22 cellular contexts compared by ENCODE assay signal in the genomic region with DNA sequence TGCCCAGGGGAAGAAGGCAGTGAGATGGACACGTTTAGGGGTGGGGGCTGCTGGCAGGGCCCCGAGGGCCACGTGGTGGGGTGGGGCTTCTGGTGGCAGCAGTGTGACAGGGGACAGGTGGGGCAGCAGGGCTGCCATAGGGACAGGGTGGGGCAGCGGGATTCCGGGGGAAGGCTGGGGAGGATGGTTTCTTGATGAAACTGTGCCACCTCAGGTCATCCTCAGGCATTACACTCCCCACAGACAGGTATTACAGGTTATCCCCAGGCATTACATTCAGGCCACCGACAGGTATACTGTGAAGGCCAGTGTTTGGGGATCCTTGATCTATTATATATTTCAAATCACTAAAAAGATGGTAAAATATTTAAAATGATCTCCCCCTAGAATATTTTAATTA.
"Had no signal": no experiment of that assay in that cellular context is flagged by ENCODE, and none has a peak within 500 bp of the region (broad histone marks: within the 10 kb centered on the region; RNA-seq: fewer than 3 reads in every experiment).

No MANE protein-coding gene starts in this region.

- ATAC-seq: activated T-cell treated with anti-CD3 and anti-CD28 coated beads, Interleukin-2, amount 50 U/mL, for 4 hours; Right ventricle myocardium inferior; T-cell had no signal

- H3K4me3 ChIP-seq: PC-9, SK-N-MC had no signal

- DNase-seq: activated CD4-positive, alpha-beta memory T cell treated with anti-CD3 and anti-CD28 coated beads for 36 hours; activated CD4-positive, alpha-beta T cell treated with anti-CD3 and anti-CD28 coated beads, Interleukin-2, amount 10 ng/mL, durations not matched to agents 7 days and 5 days; activated CD4-positive, CD25-positive, alpha-beta regulatory T cell; activated CD8-positive, alpha-beta memory T cell treated with anti-CD3 and anti-CD28 coated beads for 24 hours; activated effector memory CD4-positive, alpha-beta T cell treated with anti-CD3 and anti-CD28 coated beads, Interleukin-2, amount 50 U/mL, for 16 hours; activated naive CD4-positive, alpha-beta T cell treated with anti-CD3 and anti-CD28 coated beads for 36 hours; activated T-cell treated with anti-CD3 and anti-CD28 coated beads, Interleukin-2, amount 50 U/mL, for 4 hours; amygdala; NCI-H1048; NCI-H146; NCI-H187 treated with DMSO at 0.1 percent for 48 hours; NCI-H2081 treated with DMSO at 0.1 percent for 48 hours; NCI-H2171; NCI-H2227 treated with DMSO at 0.1 percent for 48 hours; NCI-H69; NK-92 treated with Interleukin-12 subunit alpha and Interleukin-12 subunit beta, amount 100 ng/mL, for 24 hours; PC-9; T-cell; T-helper 2 cell; T1000 had no signal
